ENCODE assay signal across 8 cellular contexts in genomic region chr2:54568876-54569298, GRCh38.
DNase-seq lines count a peak whose midpoint lies in the region; ATAC-seq and TF ChIP-seq lines count a peak whose summit lies in the region.

No MANE protein-coding gene starts in this region.

- peak overlapping the region; percentile 70 for H3K4me3 ChIP-seq in Loucy (ENCODE audit: low read length, poor library complexity, severe bottlenecking)

- no peaks in the 10 kb centered on the region for H3K27me3 Mint-ChIP-seq in CD4-positive, alpha-beta T cell
- H3K27me3 Mint-ChIP-seq in immature natural killer cell (ENCODE audit: low read depth in 3 of 3), result peaks cover 4 to 18% (median 11%) of the 10 kb centered on the region in 3 donors

- CTCF ChIA-PET in CD4-positive, alpha-beta T cell (lab: Charles Lee), result interaction anchor here (4.9 kb wide), 1 partner anchor 10 kb away, joined by 30 read pairs; no protein-coding TSS in a partner anchor

- H3K79me2 ChIP-seq in Loucy (ENCODE audit: insufficient read depth, low read length), result peaks cover 100% of the 10 kb centered on the region

- no peak for TF ChIP-seq CTCF in CD4-positive, alpha-beta T cell (IDR thresholded peaks at IDR 0.05)
- no peak for TF ChIP-seq CTCF in Loucy (conservative IDR thresholded peaks at IDR 0.05; ENCODE audit: low read length)

- no peak for DNase-seq in CD4-positive, alpha-beta T cell
- DNase-seq in immature natural killer cell (peak in 1 of 3 donors; percentile 9), NCI-H345 (lab: John Stamatoyannopoulos, UW) (no peak), NCI-H187 (lab: John Stamatoyannopoulos, UW) (no peak), amniotic stem cell (lab: John Stamatoyannopoulos, UW) (no peak), CD1c-positive myeloid dendritic cell (ENCODE audit: extremely low spot score) (no peak)

- H3K27ac Mint-ChIP-seq in CD4-positive, alpha-beta T cell, result peak overlapping the region; percentile 96
- peak overlapping the region; percentile 96 to 100 (median 98) for H3K27ac Mint-ChIP-seq in immature natural killer cell

- no peak for ATAC-seq in CD4-positive, alpha-beta T cell (ENCODE audit: poor library complexity)
- peak; percentile 34 for ATAC-seq in GM19452 (IDR thresholded peaks at IDR 0.05; ENCODE audit: unreplicated experiment)

- H3K4me1 ChIP-seq in Loucy (ENCODE audit: insufficient read depth, low read length, poor library complexity, severe bottlenecking), result peaks cover 91% of the 10 kb centered on the region

- H3K9me2 ChIP-seq in Loucy (replicated peaks; ENCODE audit: low read depth, low read length), result no peaks in the 10 kb centered on the region

- peaks cover 37% of the 10 kb centered on the region for H3F3A ChIP-seq in Loucy (ENCODE audit: low read depth)

- H4K20me1 ChIP-seq in Loucy (ENCODE audit: insufficient read depth, low read length, poor library complexity, severe bottlenecking), result peaks cover 77% of the 10 kb centered on the region

- POLR2A ChIA-PET in CD4-positive, alpha-beta T cell (lab: Charles Lee), result interaction anchor here (0.9 to 2.1 kb wide), 4 partner anchors 10 to 31 kb away, joined by 3 to 30 read pairs (median 5); no protein-coding TSS in a partner anchor

- no peak overlapping the region for H2AFZ ChIP-seq in Loucy (ENCODE audit: low read length)

- H3K9ac ChIP-seq in Loucy (ENCODE audit: low read depth, low read length, poor library complexity, severe bottlenecking), result peak overlapping the region; percentile 71

- H3K36me3 Mint-ChIP-seq in CD4-positive, alpha-beta T cell (ENCODE audit: low read depth), result peaks cover 21% of the 10 kb centered on the region
- peaks cover 0 to 11% (median 8%) of the 10 kb centered on the region in 3 donors for H3K36me3 Mint-ChIP-seq in immature natural killer cell

- peak overlapping the region; percentile 92 for H3K4me2 ChIP-seq in Loucy (ENCODE audit: low read depth, low read length, poor library complexity, severe bottlenecking)

- peaks cover 10% of the 10 kb centered on the region; the same call in 1 of the 2 replicates for H3K36me3 ChIP-seq in Loucy (ENCODE audit: insufficient read depth, low read length)

- peaks cover 95% of the 10 kb centered on the region for H3K4me1 Mint-ChIP-seq in CD4-positive, alpha-beta T cell (ENCODE audit: low read depth)
- H3K4me1 Mint-ChIP-seq in immature natural killer cell, result peaks cover 78 to 96% of the 10 kb centered on the region in 2 donors

- H3K27ac ChIP-seq in CD4-positive, alpha-beta T cell (ENCODE audit: low read depth, low read length), result peak overlapping the region; percentile 98

- H3K27me3 ChIP-seq in CD4-positive, alpha-beta T cell (ENCODE audit: control insufficient read depth, insufficient read depth, low read length), result no peaks in the 10 kb centered on the region
- no peaks in the 10 kb centered on the region for H3K27me3 ChIP-seq in Loucy (ENCODE audit: insufficient read depth, low read length, poor library complexity, severe bottlenecking)

- H3K9me3 ChIP-seq in CD4-positive, alpha-beta T cell (ENCODE audit: control insufficient read depth, low read length), result no peaks in the 10 kb centered on the region
- H3K9me3 ChIP-seq in Loucy (ENCODE audit: insufficient read depth, low read depth, low read length), result no peaks in the 10 kb centered on the region

- peak overlapping the region; percentile 85 for H3K4me3 Mint-ChIP-seq in CD4-positive, alpha-beta T cell
- peak overlapping the region; percentile 75 to 92 (median 87) for H3K4me3 Mint-ChIP-seq in immature natural killer cell

- no peaks in the 10 kb centered on the region for H3K9me3 Mint-ChIP-seq in CD4-positive, alpha-beta T cell
- H3K9me3 Mint-ChIP-seq in immature natural killer cell, result no peaks in the 10 kb centered on the region

- intact Hi-C loops in CD4-positive, alpha-beta T cell (cut with DNase I, micrococcal nuclease), result loop anchor here in 1 of 2 experiments (1.0 kb wide), 1 partner anchor 9 kb away; no protein-coding TSS in a partner anchor
